Comparison of ENCODE assay signal across 1 cellular context in the genomic region with DNA sequence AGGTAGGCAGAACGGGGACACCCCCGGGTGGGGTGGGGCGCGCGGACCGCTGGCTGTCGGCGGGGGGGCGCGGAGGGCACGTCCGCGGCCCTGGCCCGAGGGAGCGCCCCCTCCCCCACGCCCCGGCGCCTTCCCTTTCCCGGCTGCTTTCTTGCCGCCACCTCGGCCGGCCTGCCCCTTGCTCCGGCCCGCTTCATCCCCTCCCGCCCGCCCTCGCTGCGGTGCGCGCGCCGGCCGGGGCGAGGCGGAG.
TF ChIP-seq lines count a peak whose summit lies in the region.

No MANE protein-coding gene starts in this region.

TF ChIP-seq in WTC11, 78 proteins besides CTCF, POLR2A, EP300 and RAD21 (continued from another document):
- TF ChIP-seq, protein P1, sequence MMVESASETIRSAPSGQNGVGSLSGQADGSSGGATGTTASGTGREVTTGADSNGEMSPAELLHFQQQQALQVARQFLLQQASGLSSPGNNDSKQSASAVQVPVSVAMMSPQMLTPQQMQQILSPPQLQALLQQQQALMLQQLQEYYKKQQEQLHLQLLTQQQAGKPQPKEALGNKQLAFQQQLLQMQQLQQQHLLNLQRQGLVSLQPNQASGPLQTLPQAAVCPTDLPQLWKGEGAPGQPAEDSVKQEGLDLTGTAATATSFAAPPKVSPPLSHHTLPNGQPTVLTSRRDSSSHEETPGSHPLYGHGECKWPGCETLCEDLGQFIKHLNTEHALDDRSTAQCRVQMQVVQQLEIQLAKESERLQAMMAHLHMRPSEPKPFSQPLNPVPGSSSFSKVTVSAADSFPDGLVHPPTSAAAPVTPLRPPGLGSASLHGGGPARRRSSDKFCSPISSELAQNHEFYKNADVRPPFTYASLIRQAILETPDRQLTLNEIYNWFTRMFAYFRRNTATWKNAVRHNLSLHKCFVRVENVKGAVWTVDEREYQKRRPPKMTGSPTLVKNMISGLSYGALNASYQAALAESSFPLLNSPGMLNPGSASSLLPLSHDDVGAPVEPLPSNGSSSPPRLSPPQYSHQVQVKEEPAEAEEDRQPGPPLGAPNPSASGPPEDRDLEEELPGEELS (CRISPR knock-in tag; IDR thresholded peaks at IDR 0.05) = no peak
- TF ChIP-seq ZNF138 (CRISPR knock-in tag; conservative IDR thresholded peaks at IDR 0.05) = no peak
- TF ChIP-seq, protein P2, sequence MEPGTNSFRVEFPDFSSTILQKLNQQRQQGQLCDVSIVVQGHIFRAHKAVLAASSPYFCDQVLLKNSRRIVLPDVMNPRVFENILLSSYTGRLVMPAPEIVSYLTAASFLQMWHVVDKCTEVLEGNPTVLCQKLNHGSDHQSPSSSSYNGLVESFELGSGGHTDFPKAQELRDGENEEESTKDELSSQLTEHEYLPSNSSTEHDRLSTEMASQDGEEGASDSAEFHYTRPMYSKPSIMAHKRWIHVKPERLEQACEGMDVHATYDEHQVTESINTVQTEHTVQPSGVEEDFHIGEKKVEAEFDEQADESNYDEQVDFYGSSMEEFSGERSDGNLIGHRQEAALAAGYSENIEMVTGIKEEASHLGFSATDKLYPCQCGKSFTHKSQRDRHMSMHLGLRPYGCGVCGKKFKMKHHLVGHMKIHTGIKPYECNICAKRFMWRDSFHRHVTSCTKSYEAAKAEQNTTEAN (CRISPR knock-in tag; IDR thresholded peaks at IDR 0.05) = no peak
- no peak for TF ChIP-seq KAT7 (CRISPR knock-in tag; IDR thresholded peaks at IDR 0.05; ENCODE audit: borderline replicate concordance)
- TF ChIP-seq, protein P3, sequence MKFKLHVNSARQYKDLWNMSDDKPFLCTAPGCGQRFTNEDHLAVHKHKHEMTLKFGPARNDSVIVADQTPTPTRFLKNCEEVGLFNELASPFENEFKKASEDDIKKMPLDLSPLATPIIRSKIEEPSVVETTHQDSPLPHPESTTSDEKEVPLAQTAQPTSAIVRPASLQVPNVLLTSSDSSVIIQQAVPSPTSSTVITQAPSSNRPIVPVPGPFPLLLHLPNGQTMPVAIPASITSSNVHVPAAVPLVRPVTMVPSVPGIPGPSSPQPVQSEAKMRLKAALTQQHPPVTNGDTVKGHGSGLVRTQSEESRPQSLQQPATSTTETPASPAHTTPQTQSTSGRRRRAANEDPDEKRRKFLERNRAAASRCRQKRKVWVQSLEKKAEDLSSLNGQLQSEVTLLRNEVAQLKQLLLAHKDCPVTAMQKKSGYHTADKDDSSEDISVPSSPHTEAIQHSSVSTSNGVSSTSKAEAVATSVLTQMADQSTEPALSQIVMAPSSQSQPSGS (CRISPR knock-in tag; IDR thresholded peaks at IDR 0.05; ENCODE audit: borderline replicate concordance, low read depth) = no peak
